Comparison of ENCODE assay signal across 1 cellular context in the genomic region with DNA sequence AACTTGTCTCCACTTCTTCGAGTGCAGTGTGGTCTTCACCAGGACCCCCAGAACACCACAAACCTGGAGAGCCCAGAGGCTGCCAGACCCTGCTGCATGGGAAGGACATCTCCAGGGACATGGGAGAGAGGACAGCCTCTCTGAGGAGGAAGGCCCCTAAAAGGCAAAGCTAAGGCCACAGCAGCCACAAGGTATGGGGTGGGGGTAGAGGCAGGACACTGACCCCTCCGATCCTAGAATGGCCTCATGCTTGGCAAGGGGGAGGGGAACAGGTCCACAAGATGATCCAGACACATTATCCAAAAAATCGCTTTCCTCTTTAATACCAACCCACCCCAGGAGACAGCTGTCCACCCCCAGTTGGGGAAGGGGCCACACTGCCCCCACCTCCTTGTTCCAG.
TF ChIP-seq lines count a peak whose summit lies in the region.

No MANE protein-coding gene starts in this region.

TF ChIP-seq in HCT116, 20 proteins besides CTCF, POLR2A, EP300 and RAD21:
- TF ChIP-seq POLR2AphosphoS5 (IDR thresholded peaks at IDR 0.05; ENCODE audit: low read depth, low read length) (no peak), SP1 (IDR thresholded peaks at IDR 0.05; ENCODE audit: low read depth) (no peak), JUND (IDR thresholded peaks at IDR 0.05) (no peak), SIN3A (IDR thresholded peaks at IDR 0.05; ENCODE audit: low read depth) (no peak), CBX3 (IDR thresholded peaks at IDR 0.05; ENCODE audit: low read depth) (no peak), REST (IDR thresholded peaks at IDR 0.05; ENCODE audit: low read depth) (no peak), EZH2 (IDR thresholded peaks at IDR 0.05) (no peak), ZNF274 (IDR thresholded peaks at IDR 0.05; ENCODE audit: low read depth, low read length) (no peak)
- TF ChIP-seq, protein P1, sequence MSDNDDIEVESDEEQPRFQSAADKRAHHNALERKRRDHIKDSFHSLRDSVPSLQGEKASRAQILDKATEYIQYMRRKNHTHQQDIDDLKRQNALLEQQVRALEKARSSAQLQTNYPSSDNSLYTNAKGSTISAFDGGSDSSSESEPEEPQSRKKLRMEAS (IDR thresholded peaks at IDR 0.05): no peak
